20 cellular contexts compared by ENCODE assay signal in genomic region chr1:17966341-17966740, GRCh38.
A peak's percentile ranks its signal among the peaks of the same experiment; 100 is the strongest.
DNase-seq lines count a peak whose midpoint lies in the region; ATAC-seq, FAIRE-seq and TF ChIP-seq lines count a peak whose summit lies in the region.
"Had no signal": no experiment of that assay in that cellular context is flagged by ENCODE, and none has a peak within 500 bp of the region (broad histone marks: within the 10 kb centered on the region; RNA-seq: fewer than 3 reads in every experiment).

No MANE protein-coding gene starts in this region.

- no peak overlapping the region for H3K4me2 ChIP-seq in osteoblast (ENCODE audit: insufficient read depth, low read length)
- H3K4me2 ChIP-seq: KMS-11 had no signal

- H3K4me1 ChIP-seq in heart right ventricle = no peaks in the 10 kb centered on the region
- H3K4me1 ChIP-seq in osteoblast (ENCODE audit: insufficient read depth, low read length) = no peaks in the 10 kb centered on the region
- H3K4me1 ChIP-seq: Peyer's patch had no signal

- intact Hi-C loops in left ventricle myocardium superior (cut with micrococcal nuclease) (no loop called here), heart right ventricle (cut with DNase I) (no loop called here)

- H3K27me3 ChIP-seq in heart right ventricle (peaks cover 0 to 37% (median 14%) of the 10 kb centered on the region in 7 donors), osteoblast (ENCODE audit: insufficient read depth, low read length) (no peaks in the 10 kb centered on the region)
- H3K27me3 ChIP-seq: Peyer's patch had no signal

- DNase-seq in left ventricle myocardium superior = no peak
- no peak for DNase-seq in heart right ventricle
- peak; percentile 63 for DNase-seq in cerebellum (ENCODE audit: low spot score)
- DNase-seq in nucleus accumbens (lab: John Stamatoyannopoulos, UW) = peak in 32 of 56 donors; percentile 1 to 72 (median 22)
- DNase-seq in GM19239 (ENCODE audit: insufficient read length, low spot score) = no peak
- DNase-seq in NCI-H446 treated with DMSO at 0.1 percent for 48 hours (lab: John Stamatoyannopoulos, UW) = no peak
- DNase-seq in KBM-7 = no peak
- no peak for DNase-seq in osteoblast (ENCODE audit: insufficient read length, low spot score, missing footprints)
- DNase-seq: 8988T, EL, H7, NCI-H1092 treated with DMSO at 0.1 percent for 48 hours, NCI-H1436 treated with DMSO at 0.1 percent for 48 hours, NCI-H1930, NCI-H345, NCI-H524 treated with DMSO at 0.1 percent for 48 hours, NCI-H82, Peyer's patch had no signal

- no peak for FAIRE-seq in GM19239 (lab: Jason Lieb, UNC)
- FAIRE-seq: HepG2 had no signal

- H2AFZ ChIP-seq in osteoblast (ENCODE audit: low read length) = no peak overlapping the region

- peak; percentile 18 for ATAC-seq in left ventricle myocardium superior
- no peak for ATAC-seq in heart right ventricle
- ATAC-seq: HepG2 had no signal

- H3K36me3 ChIP-seq in heart right ventricle (no peaks in the 10 kb centered on the region), osteoblast (ENCODE audit: insufficient read depth, low read length) (no peaks in the 10 kb centered on the region)
- H3K36me3 ChIP-seq: Peyer's patch had no signal

- no peak for TF ChIP-seq CTCF in heart right ventricle (IDR thresholded peaks at IDR 0.05)
- TF ChIP-seq CTCF in osteoblast (IDR thresholded peaks at IDR 0.05; ENCODE audit: extremely low read depth, low read depth, low read length) = no peak

- H4K20me1 ChIP-seq in osteoblast (ENCODE audit: insufficient read depth, low read length) = no peaks in the 10 kb centered on the region

- in situ Hi-C loops in KBM-7 (cut with MboI; ENCODE audit: low pct_unique_long_range_greater_than_20kb, low sequenced_read_pairs) = no loop called here

- 39 to 52% methylated on average over 7 of the region's 7 CpGs for WGBS in heart right ventricle, 2 donors

- H3K9me3 ChIP-seq in heart right ventricle (no peaks in the 10 kb centered on the region), osteoblast (ENCODE audit: low read depth, low read length) (no peaks in the 10 kb centered on the region)
- H3K9me3 ChIP-seq: Peyer's patch had no signal

- H3K27ac ChIP-seq in heart right ventricle (no peak overlapping the region), osteoblast (ENCODE audit: low read depth, low read length) (no peak overlapping the region)
- H3K27ac ChIP-seq: KMS-11, Peyer's patch had no signal

- no peaks in the 10 kb centered on the region for H3K79me2 ChIP-seq in osteoblast (ENCODE audit: insufficient read depth, low read length)

- no peak overlapping the region for H3K4me3 ChIP-seq in heart right ventricle
- no peak overlapping the region for H3K4me3 ChIP-seq in osteoblast (ENCODE audit: insufficient read depth, low read length)
- H3K4me3 ChIP-seq: Peyer's patch had no signal

Comparison
In these comparisons a context has a peak if more than half of its experiments do, and no peak if none do; other contexts are left out.
1. DNase-seq: peak in cerebellum (single experiment) and nucleus accumbens (32 of 56); none in left ventricle myocardium superior (single experiment), heart right ventricle (0 of 2), GM19239 (single experiment), NCI-H446 treated with DMSO at 0.1 percent for 48 hours (single experiment), KBM-7 (single experiment) and osteoblast (single experiment).